Comparison of ENCODE assay signal across 8 cellular contexts in genomic region chr1:221708076-221708571, GRCh38. TPM values are rescaled to one million over a fixed set of nuclear protein-coding genes. Genes with fewer than 3 reads are reported as not detected.
DNase-seq lines count a peak whose midpoint lies in the region; TF ChIP-seq lines count a peak whose summit lies in the region.

No MANE protein-coding gene starts in this region.

- H3K27me3 Mint-ChIP-seq in HFFc6 (ENCODE audit: insufficient read depth) (peaks cover 2% of the 10 kb centered on the region), type B pancreatic cell (no peaks in the 10 kb centered on the region)

- TF ChIP-seq CTCF in HFFc6 (IDR thresholded peaks at IDR 0.05) (no peak), NB4 (IDR thresholded peaks at IDR 0.05; ENCODE audit: low read depth, low read length) (no peak), type B pancreatic cell (conservative IDR thresholded peaks at IDR 0.05) (no peak)

- H3K27ac Mint-ChIP-seq in HFFc6 (peak overlapping the region; percentile 73), type B pancreatic cell (peak overlapping the region; percentile 16)

- no peaks in the 10 kb centered on the region for H3K9me3 Mint-ChIP-seq in HFFc6
- no peaks in the 10 kb centered on the region for H3K9me3 Mint-ChIP-seq in type B pancreatic cell

- H3K4me1 Mint-ChIP-seq in HFFc6 (ENCODE audit: low read depth) (peaks cover 60% of the 10 kb centered on the region), type B pancreatic cell (ENCODE audit: unreplicated experiment) (peaks cover 19% of the 10 kb centered on the region)

- no peak overlapping the region for H3K4me3 ChIP-seq in NB4 (ENCODE audit: low read depth, low read length)

- H3K4me3 Mint-ChIP-seq in HFFc6 (no peak overlapping the region), type B pancreatic cell (no peak overlapping the region)

- no peak for TF ChIP-seq POLR2A in NB4 (IDR thresholded peaks at IDR 0.05; ENCODE audit: extremely low read depth, insufficient read length)

- H3K36me3 Mint-ChIP-seq in HFFc6 (ENCODE audit: low read depth): peaks cover 60% of the 10 kb centered on the region
- H3K36me3 Mint-ChIP-seq in type B pancreatic cell: peaks cover 9% of the 10 kb centered on the region

- DNase-seq in NCI-H510A (lab: John Stamatoyannopoulos, UW): peak; percentile 6
- DNase-seq in NCI-H510A treated with DMSO at 0.1 percent for 48 hours (lab: John Stamatoyannopoulos, UW): no peak
- DNase-seq in HFFc6: no peak
- peak; percentile 98 for DNase-seq in NB4 (ENCODE audit: low read depth)
- DNase-seq in activated T-helper 9 cell treated with anti-CD3 and anti-CD28 coated beads, Interleukin-2, amount 50 U/mL, for 16 hours (ENCODE audit: low read depth): peak; percentile 15
- DNase-seq in medulla oblongata (ENCODE audit: extremely low spot score): peak; percentile 92
- no peak for DNase-seq in type B pancreatic cell (ENCODE audit: extremely low spot score, unreplicated experiment)
- no peak for DNase-seq in NCI-H345 (lab: John Stamatoyannopoulos, UW)

RNA-seq across cellular contexts. Expression of gene DUSP10, which starts 33.8 kb away (rescaled TPM):
- total RNA-seq in HFFc6 (2021; fragmentation: NEBNext Ultra II Directional; extraction: Animal tissue kit (Norgen Biotek cat#: 25700)): 10 to 100 TPM; 30.5 to 48.9 (median 43.8) TPM
- 19.6 and 29.4 TPM in 2 replicates for total RNA-seq in type B pancreatic cell (ENCODE audit: low replicate concordance)

Comparison
In these comparisons a context has a peak if more than half of its experiments do, and no peak if none do; other contexts are left out.
1. DNase-seq: peak in NCI-H510A (single experiment), NB4 (single experiment), activated T-helper 9 cell treated with anti-CD3 and anti-CD28 coated beads, Interleukin-2, amount 50 U/mL, for 16 hours (single experiment) and medulla oblongata (single experiment); none in NCI-H510A treated with DMSO at 0.1 percent for 48 hours (single experiment), HFFc6 (single experiment), type B pancreatic cell (single experiment) and NCI-H345 (single experiment).